8 cellular contexts compared by ENCODE assay signal in the genomic region with DNA sequence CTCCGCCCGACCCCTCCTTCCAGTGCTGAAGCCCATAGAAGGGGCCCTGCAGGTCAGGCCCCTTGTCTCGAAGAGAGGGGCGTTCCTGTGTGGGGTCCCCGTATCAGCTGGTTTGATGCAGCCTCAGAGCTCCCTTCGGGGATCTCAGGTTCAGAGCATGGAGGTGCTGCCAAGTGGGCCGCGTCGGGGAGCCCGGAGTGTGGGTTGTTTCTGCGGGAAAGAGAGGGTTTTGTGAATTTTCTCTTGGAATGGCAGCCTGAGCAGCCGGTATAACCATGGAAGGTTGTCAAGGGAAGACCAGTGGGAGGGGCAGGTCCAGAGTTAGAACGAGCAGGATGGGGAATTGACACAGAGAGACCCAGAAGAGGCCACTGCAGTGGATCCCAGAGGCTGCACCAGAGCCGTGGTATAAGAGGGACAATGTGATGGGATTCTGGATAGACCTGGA. TPM values are rescaled to one million over a fixed set of nuclear protein-coding genes. Genes with fewer than 3 reads are reported as not detected.
DNase-seq lines count a peak whose midpoint lies in the region; ATAC-seq and TF ChIP-seq lines count a peak whose summit lies in the region.

No MANE protein-coding gene starts in this region.

- intact Hi-C loops in Calu3 (cut with micrococcal nuclease; ENCODE audit: unreplicated experiment) = loop anchor here (1.0 to 5.0 kb wide), 2 partner anchors 26 to 41 kb away; partner anchors contain the start of genes ZNF543 and ZNF548
- intact Hi-C loops in activated CD4-positive, alpha-beta memory T cell treated with anti-CD3 and anti-CD28 coated beads for 36 hours (cut with micrococcal nuclease) = loop anchor here (1.0 kb wide), 4 partner anchors 12 to 83 kb away; partner anchors contain the start of genes ZNF304, ZNF460, ZNF543 and ZNF548
- intact Hi-C loops in ovary (cut with DNase I) = loop anchor here in 1 of 4 donors (5.0 kb wide), 1 partner anchor 81 kb away; the partner anchor contains the start of gene ZNF460

- peaks cover 13% of the 10 kb centered on the region for H3K9me3 Mint-ChIP-seq in Calu3 (ENCODE audit: low read depth, unreplicated experiment)
- H3K9me3 Mint-ChIP-seq in activated CD4-positive, alpha-beta memory T cell treated with anti-CD3 and anti-CD28 coated beads for 36 hours = peaks cover 52% of the 10 kb centered on the region

- POLR2A ChIA-PET in activated CD4-positive, alpha-beta memory T cell treated with anti-CD3 and anti-CD28 coated beads for 36 hours (lab: Charles Lee) = interaction anchor here (1.7 kb wide), 1 partner anchor 13 kb away, joined by 7 read pairs; the partner anchor contains the start of gene ZNF304

- TF ChIP-seq CTCF in Calu3 (IDR thresholded peaks at IDR 0.05; ENCODE audit: unreplicated experiment) (no peak), gastroesophageal sphincter (IDR thresholded peaks at IDR 0.05) (no peak), ovary (IDR thresholded peaks at IDR 0.05) (no peak)

- BruUV-seq in Calu3 (replicated peaks; lab: Mats Ljungman, UMichigan) = no TSS peak

- H3K4me1 ChIP-seq in gastroesophageal sphincter = peaks cover 0 to 20% (median 7%) of the 10 kb centered on the region in 3 donors
- peaks cover 6% of the 10 kb centered on the region for H3K4me1 ChIP-seq in ovary (ENCODE audit: insufficient read depth)

- peak overlapping the region; percentile 99 for H3K27ac Mint-ChIP-seq in Calu3 (ENCODE audit: unreplicated experiment)
- H3K27ac Mint-ChIP-seq in activated CD4-positive, alpha-beta memory T cell treated with anti-CD3 and anti-CD28 coated beads for 36 hours = peak overlapping the region; percentile 92

- DNase-seq in Calu3 (peak; percentile 12), ovary (no peak), iPS-NIHi11 (ENCODE audit: low spot score) (no peak), midbrain (lab: John Stamatoyannopoulos, UW) (no peak)
- no peak for DNase-seq in activated CD4-positive, alpha-beta memory T cell treated with anti-CD3 and anti-CD28 coated beads for 36 hours

- H3K4me1 Mint-ChIP-seq in Calu3 (ENCODE audit: low read depth, unreplicated experiment) = peaks cover 21% of the 10 kb centered on the region
- peaks cover 14% of the 10 kb centered on the region for H3K4me1 Mint-ChIP-seq in activated CD4-positive, alpha-beta memory T cell treated with anti-CD3 and anti-CD28 coated beads for 36 hours (ENCODE audit: low read depth)

- TF ChIP-seq EP300 in gastroesophageal sphincter (IDR thresholded peaks at IDR 0.05) (no peak), ovary (IDR thresholded peaks at IDR 0.05) (no peak)

- ATAC-seq in HG02884 (IDR thresholded peaks at IDR 0.05; ENCODE audit: unreplicated experiment) (peak; percentile 15), gastroesophageal sphincter (no peak), GM19324 (IDR thresholded peaks at IDR 0.05; ENCODE audit: low FRiP score, unreplicated experiment) (no peak)

- H3K4me3 Mint-ChIP-seq in Calu3 (ENCODE audit: low read depth, unreplicated experiment) = peak overlapping the region; percentile 91
- peak overlapping the region; percentile 85 for H3K4me3 Mint-ChIP-seq in activated CD4-positive, alpha-beta memory T cell treated with anti-CD3 and anti-CD28 coated beads for 36 hours

- CTCF ChIA-PET in Calu3 (lab: Charles Lee) = interaction anchor here (1.3 kb wide), 1 partner anchor 26 kb away, joined by 5 read pairs; the partner anchor contains the start of gene ZNF548
- CTCF ChIA-PET in activated CD4-positive, alpha-beta memory T cell treated with anti-CD3 and anti-CD28 coated beads for 36 hours (lab: Charles Lee) = no interaction called here

- WGBS in gastroesophageal sphincter (ENCODE audit: low coverage in 1 of 2), 2 donors = 0% methylated on average over 3 to 4 of the region's 14 CpGs
- 0 to 1% (median 1%) methylated on average over 14 of the region's 14 CpGs for WGBS in ovary, 3 donors

- H3K9me3 ChIP-seq in gastroesophageal sphincter = peaks cover 0 to 34% (median 0%) of the 10 kb centered on the region in 3 donors
- peaks cover 0 to 16% of the 10 kb centered on the region in 2 donors for H3K9me3 ChIP-seq in ovary

- H3K36me3 ChIP-seq in gastroesophageal sphincter = peaks cover 0 to 29% of the 10 kb centered on the region in 2 donors
- no peaks in the 10 kb centered on the region for H3K36me3 ChIP-seq in ovary

- peaks cover 38% of the 10 kb centered on the region for H3K36me3 Mint-ChIP-seq in Calu3 (ENCODE audit: insufficient read depth, unreplicated experiment)
- peaks cover 41% of the 10 kb centered on the region for H3K36me3 Mint-ChIP-seq in activated CD4-positive, alpha-beta memory T cell treated with anti-CD3 and anti-CD28 coated beads for 36 hours

- TF ChIP-seq POLR2A in gastroesophageal sphincter (IDR thresholded peaks at IDR 0.05) (no peak), ovary (IDR thresholded peaks at IDR 0.05) (no peak)

- H3K27ac ChIP-seq in gastroesophageal sphincter = peak overlapping the region; percentile 87 to 97 (median 96)
- H3K27ac ChIP-seq in ovary = peak overlapping the region; percentile 70 to 98

- no peaks in the 10 kb centered on the region for H3K27me3 Mint-ChIP-seq in Calu3 (ENCODE audit: unreplicated experiment)
- H3K27me3 Mint-ChIP-seq in activated CD4-positive, alpha-beta memory T cell treated with anti-CD3 and anti-CD28 coated beads for 36 hours = no peaks in the 10 kb centered on the region

- peak overlapping the region; percentile 59 to 89 for H3K4me3 ChIP-seq in gastroesophageal sphincter
- H3K4me3 ChIP-seq in ovary = peak overlapping the region; percentile 74

- H3K27me3 ChIP-seq in gastroesophageal sphincter = no peaks in the 10 kb centered on the region
- no peaks in the 10 kb centered on the region for H3K27me3 ChIP-seq in ovary

RNA-seq across cellular contexts. Expression of gene TRAPPC2B, which starts 0.4 kb away (rescaled TPM):
- total RNA-seq in Calu3 (2022) (11.7 and 16.3 TPM in 2 replicates), gastroesophageal sphincter (10 to 100 TPM in 3 of 4 donors, 1 to 10 TPM in 1; 9.0 to 17.0 (median 13.2) TPM), ovary (10 to 100 TPM in 6 of 7 donors, 1 to 10 TPM in 1; 9.1 to 23.6 (median 11.6) TPM)
- total RNA-seq in activated CD4-positive, alpha-beta memory T cell treated with anti-CD3 and anti-CD28 coated beads for 36 hours = 1 to 10 TPM; 3.3 to 3.9 TPM
- polyA plus RNA-seq in ovary = 10 to 100 TPM; 10.3 to 25.1 TPM

RNA-seq across cellular contexts. Expression of gene ZNF547, which starts 0.4 kb away (rescaled TPM):
- 7.2 and 7.7 TPM in 2 replicates for total RNA-seq in Calu3 (2022)
- 1 to 10 TPM; 1.0 to 1.4 TPM for total RNA-seq in activated CD4-positive, alpha-beta memory T cell treated with anti-CD3 and anti-CD28 coated beads for 36 hours
- total RNA-seq in gastroesophageal sphincter = 1 to 10 TPM; 1.0 to 4.8 (median 2.0) TPM
- 1 to 10 TPM; 1.2 to 4.7 (median 3.0) TPM for total RNA-seq in ovary
- polyA plus RNA-seq in ovary = 1 to 10 TPM; 1.8 to 2.9 TPM

RNA-seq across cellular contexts. Expression of gene ZNF304, which starts 12.7 kb away (rescaled TPM):
- total RNA-seq in Calu3 (2022) = 6.2 and 6.5 TPM in 2 replicates
- total RNA-seq in activated CD4-positive, alpha-beta memory T cell treated with anti-CD3 and anti-CD28 coated beads for 36 hours = 1 to 10 TPM; 3.8 to 4.0 TPM
- 10 to 100 TPM in 3 of 4 donors, 1 to 10 TPM in 1; 9.2 to 12.2 (median 10.9) TPM for total RNA-seq in gastroesophageal sphincter
- total RNA-seq in ovary = 10 to 100 TPM in 3 of 7 donors, 1 to 10 TPM in 4; 3.0 to 13.0 (median 9.1) TPM
- 10 to 100 TPM in 1 of 2 donors, 1 to 10 TPM in 1; 4.8 to 12.5 TPM for polyA plus RNA-seq in ovary

RNA-seq across cellular contexts. Expression of gene ZNF548, which starts 25.9 kb away (rescaled TPM):
- 20.3 and 23.0 TPM in 2 replicates for total RNA-seq in Calu3 (2022)
- total RNA-seq in activated CD4-positive, alpha-beta memory T cell treated with anti-CD3 and anti-CD28 coated beads for 36 hours = 10 to 100 TPM; 12.0 to 12.1 TPM
- total RNA-seq in gastroesophageal sphincter = 10 to 100 TPM; 17.9 to 36.8 (median 21.8) TPM
- total RNA-seq in ovary = 10 to 100 TPM; 14.5 to 28.2 (median 24.4) TPM
- 10 to 100 TPM; 13.4 to 13.7 TPM for polyA plus RNA-seq in ovary

RNA-seq across cellular contexts. Expression of gene ZNF543, which starts 43.5 kb away (rescaled TPM):
- total RNA-seq in Calu3 (2022) (8.5 and 9.0 TPM in 2 replicates), gastroesophageal sphincter (10 to 100 TPM in 1 of 4 donors, 1 to 10 TPM in 3; 9.3 to 11.7 (median 9.7) TPM), ovary (10 to 100 TPM in 4 of 7 donors, 1 to 10 TPM in 3; 4.9 to 12.9 (median 10.5) TPM)
- 1 to 10 TPM; 4.0 to 4.3 TPM for total RNA-seq in activated CD4-positive, alpha-beta memory T cell treated with anti-CD3 and anti-CD28 coated beads for 36 hours
- 1 to 10 TPM; 4.0 to 4.9 TPM for polyA plus RNA-seq in ovary
